2 cellular contexts compared by ENCODE assay signal in the genomic region with DNA sequence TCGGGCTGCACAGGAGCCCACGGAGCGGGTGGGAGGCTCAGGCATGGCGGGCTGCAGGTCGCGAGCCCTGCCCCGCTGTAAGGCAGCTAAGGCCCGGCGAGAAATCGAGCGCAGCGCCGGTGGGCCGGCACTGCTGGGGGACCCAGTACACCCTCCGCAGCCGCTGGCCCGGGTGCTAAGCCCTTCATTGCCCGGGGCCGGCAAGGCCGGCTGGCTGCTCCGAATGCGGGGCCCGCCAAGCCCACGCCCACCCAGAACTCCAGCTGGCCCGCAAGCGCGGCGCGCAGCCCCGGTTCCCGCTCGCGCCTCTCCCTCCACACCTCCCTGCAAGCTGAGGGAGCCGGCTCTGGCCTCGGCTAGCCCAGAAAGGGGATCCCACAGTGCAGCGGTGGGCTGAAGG. TPM values are rescaled to one million over a fixed set of nuclear protein-coding genes. Genes with fewer than 3 reads are reported as not detected.
"Had no signal": no experiment of that assay in that cellular context is flagged by ENCODE, and none has a peak within 500 bp of the region (broad histone marks: within the 10 kb centered on the region; RNA-seq: fewer than 3 reads in every experiment).

No MANE protein-coding gene starts in this region.

RNA-seq across cellular contexts. Expression of a gene that starts 11.2 kb away (rescaled TPM):
- polyA plus RNA-seq: naive thymus-derived CD4-positive, alpha-beta T cell; naive thymus-derived CD8-positive, alpha-beta T cell had no signal
